9 cellular contexts compared by ENCODE assay signal in genomic region chr4:106329027-106329618, GRCh38. TPM values are rescaled to one million over a fixed set of nuclear protein-coding genes. Genes with fewer than 3 reads are reported as not detected.
DNase-seq lines count a peak whose midpoint lies in the region; ATAC-seq and TF ChIP-seq lines count a peak whose summit lies in the region.
"Had no signal": no experiment of that assay in that cellular context is flagged by ENCODE, and none has a peak within 500 bp of the region (broad histone marks: within the 10 kb centered on the region; RNA-seq: fewer than 3 reads in every experiment).

No MANE protein-coding gene starts in this region.

- DNase-seq in Caco-2 (peak in 1 of 2 experiments; percentile 50), OCI-LY7 (ENCODE audit: low spot score) (peak; percentile 21), dorsolateral prefrontal cortex (no peak), NCI-H1436 treated with DMSO at 0.1 percent for 48 hours (lab: John Stamatoyannopoulos, UW) (no peak)
- DNase-seq in activated CD8-positive, alpha-beta memory T cell treated with anti-CD3 and anti-CD28 coated beads, Interleukin-2, amount 50 U/mL, for 48 hours, result no peak

- H3K4me3 Mint-ChIP-seq in Caco-2 (ENCODE audit: unreplicated experiment), result no peak overlapping the region

- H3K27me3 Mint-ChIP-seq in Caco-2 (ENCODE audit: insufficient read depth, unreplicated experiment), result no peaks in the 10 kb centered on the region

- ATAC-seq in GM18909 (IDR thresholded peaks at IDR 0.05; ENCODE audit: poor library complexity, unreplicated experiment) (peak; percentile 92), HG03135 (IDR thresholded peaks at IDR 0.05; ENCODE audit: unreplicated experiment) (peak; percentile 91)

- peak; percentile 58 for TF ChIP-seq RAD21 in neural cell (conservative IDR thresholded peaks at IDR 0.05)

- H3K36me3 Mint-ChIP-seq in Caco-2 (ENCODE audit: insufficient read depth, unreplicated experiment), result peaks cover 94% of the 10 kb centered on the region

- H3K4me1 ChIP-seq in Caco-2 (peaks cover 5% of the 10 kb centered on the region), OCI-LY7 (ENCODE audit: insufficient read depth, low read length, poor library complexity, severe bottlenecking) (peaks cover 5% of the 10 kb centered on the region)

- TF ChIP-seq CTCF in Caco-2 (IDR thresholded peaks at IDR 0.05; ENCODE audit: insufficient read depth in 1 of 2, low read depth in 1 of 2, low read length in 1 of 2, severe bottlenecking in 1 of 2, unreplicated experiment in 1 of 2) (peak; percentile 44 to 71), OCI-LY7 (conservative IDR thresholded peaks at IDR 0.05; ENCODE audit: low read length) (peak; percentile 83), dorsolateral prefrontal cortex (IDR thresholded peaks at IDR 0.05 in 54 of 56, conservative IDR thresholded peaks at IDR 0.05 in 2 of 56; ENCODE audit: low read depth in 1 of 56, partially characterized antibody in 56 of 56) (peak; percentile 31 to 74 (median 59)), neural cell (IDR thresholded peaks at IDR 0.05; ENCODE audit: poor library complexity, severe bottlenecking) (peak; percentile 68)

- no peaks in the 10 kb centered on the region for H3K9me3 ChIP-seq in Caco-2
- no peaks in the 10 kb centered on the region for H3K9me3 ChIP-seq in OCI-LY7 (ENCODE audit: low read length)
- H3K9me3 ChIP-seq in neural cell (ENCODE audit: low read length), result no peaks in the 10 kb centered on the region

- H3K27ac ChIP-seq in OCI-LY7 (ENCODE audit: low read depth, low read length, poor library complexity, severe bottlenecking) (no peak overlapping the region), dorsolateral prefrontal cortex (no peak overlapping the region), neural cell (ENCODE audit: low read length) (no peak overlapping the region)

- no peak for TF ChIP-seq EP300 in neural cell (conservative IDR thresholded peaks at IDR 0.05; ENCODE audit: poor library complexity, severe bottlenecking)

- H3K4me2 ChIP-seq in OCI-LY7 (ENCODE audit: low read length) (no peak overlapping the region), neural cell (ENCODE audit: low read length) (no peak overlapping the region)

- no peaks in the 10 kb centered on the region for H3F3A ChIP-seq in neural cell (ENCODE audit: insufficient read depth, low read length, poor library complexity, severe bottlenecking)

- H3K36me3 ChIP-seq in Caco-2 (ENCODE audit: control insufficient read depth, insufficient read depth, low read length), result peaks cover 2% of the 10 kb centered on the region; the same call in 1 of the 2 replicates
- peaks cover 85% of the 10 kb centered on the region for H3K36me3 ChIP-seq in OCI-LY7 (ENCODE audit: insufficient read depth, low read length)
- H3K36me3 ChIP-seq in neural cell (ENCODE audit: insufficient read depth, low read length), result peaks cover 25% of the 10 kb centered on the region

- CTCF ChIA-PET in Caco-2 (lab: Charles Lee) (interaction anchor here (0.7 to 1.3 kb wide), 3 partner anchors 13 to 452 kb away, joined by 3 to 6 read pairs (median 4); partner anchors contain the start of gene TBCK), OCI-LY7 (lab: Charles Lee; ENCODE audit: unreplicated experiment) (no interaction called here)

- H3K4me3 ChIP-seq in Caco-2 (ENCODE audit: low read depth, low read length), result no peak overlapping the region
- no peak overlapping the region for H3K4me3 ChIP-seq in OCI-LY7 (ENCODE audit: low read depth, low read length, poor library complexity, severe bottlenecking)
- H3K4me3 ChIP-seq in dorsolateral prefrontal cortex, result no peak overlapping the region
- H3K4me3 ChIP-seq in neural cell (ENCODE audit: low read length), result no peak overlapping the region

- H3K27me3 ChIP-seq in Caco-2 (replicated peaks; ENCODE audit: control insufficient read depth, insufficient read depth, low read length), result no peaks in the 10 kb centered on the region
- no peaks in the 10 kb centered on the region for H3K27me3 ChIP-seq in dorsolateral prefrontal cortex
- no peaks in the 10 kb centered on the region for H3K27me3 ChIP-seq in neural cell (ENCODE audit: insufficient read depth, low read depth, low read length)

- intact Hi-C loops in Caco-2 (cut with micrococcal nuclease; ENCODE audit: unreplicated experiment), result loop anchor here (1.0 to 2.0 kb wide), 2 partner anchors 62 to 480 kb away; no protein-coding TSS in a partner anchor
- intact Hi-C loops in OCI-LY7 (cut with micrococcal nuclease; ENCODE audit: unreplicated experiment), result no loop called here
- intact Hi-C loops in dorsolateral prefrontal cortex (cut with DNase I), result no loop called here

- H3K79me2 ChIP-seq in OCI-LY7 (ENCODE audit: insufficient read depth, low read depth, low read length), result peaks cover 17% of the 10 kb centered on the region; the same call in 1 of the 2 replicates
- no peaks in the 10 kb centered on the region for H3K79me2 ChIP-seq in neural cell (replicated peaks; ENCODE audit: insufficient read depth, low read length)

- BruUV-seq in Caco-2 (replicated peaks; lab: Mats Ljungman, UMichigan) (no TSS peak), OCI-LY7 (replicated peaks; lab: Mats Ljungman, UMichigan) (no TSS peak)

- no peaks in the 10 kb centered on the region for H3K9me2 ChIP-seq in OCI-LY7 (ENCODE audit: insufficient read depth, low read length)
- H3K9me2 ChIP-seq in neural cell (ENCODE audit: insufficient read depth, low read length), result no peaks in the 10 kb centered on the region

- no peak overlapping the region for H3K9ac ChIP-seq in neural cell (ENCODE audit: low read length)

- no peaks in the 10 kb centered on the region for H3K9me3 Mint-ChIP-seq in Caco-2 (ENCODE audit: unreplicated experiment)

- peaks cover 6% of the 10 kb centered on the region for H3K4me1 Mint-ChIP-seq in Caco-2 (ENCODE audit: low read depth, unreplicated experiment)

- no peak overlapping the region for H3K27ac Mint-ChIP-seq in Caco-2 (ENCODE audit: unreplicated experiment)

- no peak overlapping the region for H2AFZ ChIP-seq in OCI-LY7 (ENCODE audit: low read length)
- no peak overlapping the region for H2AFZ ChIP-seq in neural cell (ENCODE audit: low read depth, low read length)

- H4K20me1 ChIP-seq in OCI-LY7 (ENCODE audit: insufficient read depth, low read length), result 0 out of 2 replicates have a peak, but pooled peaks cover 6% of the 10 kb centered on the region
- no peaks in the 10 kb centered on the region for H4K20me1 ChIP-seq in neural cell (ENCODE audit: insufficient read depth)

- POLR2A ChIA-PET in Caco-2 (lab: Charles Lee) (interaction anchor here (1.0 kb wide), 1 partner anchor 14 kb away, joined by 4 read pairs; the partner anchor contains the start of gene TBCK), OCI-LY7 (lab: Charles Lee) (interaction anchor here (0.7 to 3.3 kb wide), 4 partner anchors 9 to 57 kb away, joined by 3 to 10 read pairs (median 4); no protein-coding TSS in a partner anchor)

TF ChIP-seq in neural cell, 6 proteins besides CTCF, POLR2A, EP300 and RAD21:
- TF ChIP-seq SMC3 (conservative IDR thresholded peaks at IDR 0.05; ENCODE audit: poor library complexity) (peak; percentile 72), POLR2AphosphoS5 (IDR thresholded peaks at IDR 0.05) (no peak), TAF1 (IDR thresholded peaks at IDR 0.05; ENCODE audit: low read depth) (no peak), MXI1 (conservative IDR thresholded peaks at IDR 0.05; ENCODE audit: poor library complexity, severe bottlenecking) (no peak), REST (IDR thresholded peaks at IDR 0.05; ENCODE audit: borderline replicate concordance) (no peak), EZH2 (IDR thresholded peaks at IDR 0.05; ENCODE audit: borderline replicate concordance, insufficient read depth, low read length, poor library complexity, severe bottlenecking) (no peak)

RNA-seq across cellular contexts. Expression of gene AIMP1, which starts 12.8 kb away (rescaled TPM):
- total RNA-seq in Caco-2 (2022), result 130 and 143 TPM in 2 replicates
- 17.4 and 26.7 TPM in 2 replicates for total RNA-seq in OCI-LY7 (2014; rRNA removed; shearing (Covaris generic))
- 51.7 and 54.9 TPM in 2 replicates for total RNA-seq in OCI-LY7 (2022)
- 10 to 100 TPM; 18.9 to 46.8 (median 30.3) TPM for total RNA-seq in dorsolateral prefrontal cortex
- polyA plus RNA-seq in neural cell, result 46.5 and 52.1 TPM in 2 replicates
- 40.9 and 45.6 TPM in 2 replicates for polyA minus RNA-seq in neural cell

RNA-seq across cellular contexts. Expression of gene TBCK, which starts 13.1 kb away (rescaled TPM):
- total RNA-seq in Caco-2 (2022) (51.1 and 58.7 TPM in 2 replicates), OCI-LY7 (2022) (46.9 and 47.1 TPM in 2 replicates), dorsolateral prefrontal cortex (100 to 1,000 TPM in 3 of 120 experiments, 10 to 100 TPM in 117; 52.1 to 108 (median 72.3) TPM)
- total RNA-seq in OCI-LY7 (2014; rRNA removed; shearing (Covaris generic)), result 30.2 and 46.5 TPM in 2 replicates
- 53.8 and 55.0 TPM in 2 replicates for polyA plus RNA-seq in neural cell
- 143 and 158 TPM in 2 replicates for polyA minus RNA-seq in neural cell

RNA-seq across cellular contexts. Expression of gene GIMD1, which starts 39.5 kb away (rescaled TPM):
- total RNA-seq in Caco-2 (2022), result 0.35 TPM in 1 of 2 replicates, not detected in the other
- total RNA-seq in OCI-LY7 (2014; rRNA removed; shearing (Covaris generic)), result not detected in 2 replicates
- not detected in 2 replicates for total RNA-seq in OCI-LY7 (2022)
- total RNA-seq in dorsolateral prefrontal cortex, result not detected
- not detected in 2 replicates for polyA plus RNA-seq in neural cell
- not detected in 2 replicates for polyA minus RNA-seq in neural cell
- total RNA-seq: T-helper 2 cell treated with Interferon-gamma antibody and Interleukin-4, amounts not matched to agents 100 ng/mL and 5 ng/mL, for 36 hours had no signal
